ENCODE assay signal across 9 cellular contexts in the genomic region with DNA sequence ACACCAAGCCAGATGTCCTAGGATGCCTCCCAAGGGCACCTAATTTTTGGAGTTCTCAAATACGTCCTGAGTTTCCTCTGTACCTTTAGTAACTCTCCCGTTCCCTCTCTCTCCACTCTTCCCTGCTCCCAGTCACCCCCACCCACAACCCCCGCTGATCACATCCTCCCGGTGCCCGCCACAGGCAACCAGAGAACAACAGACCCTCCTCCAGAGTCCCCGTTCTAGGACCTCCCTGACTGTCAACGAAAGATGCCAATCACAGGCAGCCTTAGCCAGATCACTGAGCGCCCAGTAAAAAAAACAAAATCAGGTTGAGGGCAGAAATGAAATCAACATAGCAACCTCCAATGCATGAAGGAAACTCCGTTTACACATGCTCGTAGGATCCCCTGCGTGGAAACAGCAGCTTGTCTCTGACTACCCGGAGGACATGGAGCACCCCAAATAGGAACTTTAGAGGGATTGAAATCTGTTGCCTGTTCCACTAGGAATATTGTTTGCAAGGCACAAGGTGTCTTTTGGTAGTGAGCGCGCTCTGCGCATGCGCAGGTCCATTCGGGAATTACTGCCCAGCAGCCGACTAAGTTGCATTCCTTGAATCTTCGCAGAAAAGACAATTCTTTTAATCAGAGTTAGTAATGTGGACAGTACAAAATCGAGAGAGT. TPM values are rescaled to one million over a fixed set of nuclear protein-coding genes. Genes with fewer than 3 reads are reported as not detected.
A peak's percentile ranks its signal among the peaks of the same experiment; 100 is the strongest.
DNase-seq lines count a peak whose midpoint lies in the region; ATAC-seq and TF ChIP-seq lines count a peak whose summit lies in the region.
"Had no signal": no experiment of that assay in that cellular context is flagged by ENCODE, and none has a peak within 500 bp of the region (broad histone marks: within the 10 kb centered on the region; RNA-seq: fewer than 3 reads in every experiment).

A gene (plus strand): TSS at position 557 of the 668 bp plus-strand sequence.

- peak within 1 kb of the TSS; percentile 6 for H3K27ac Mint-ChIP-seq in activated T-cell treated with anti-CD3 and anti-CD28 coated beads, Interleukin-2, amount 50 U/mL, for 72 hours
- peak within 1 kb of the TSS; percentile 37 for H3K27ac Mint-ChIP-seq in type B pancreatic cell

- H3K9ac ChIP-seq in mucosa of stomach (ENCODE audit: low read length) = peak within 1 kb of the TSS; percentile 34

- H3K4me3 ChIP-seq in mucosa of stomach (ENCODE audit: low read length) = peak within 1 kb of the TSS; percentile 53

- H3K4me3 Mint-ChIP-seq in activated T-cell treated with anti-CD3 and anti-CD28 coated beads, Interleukin-2, amount 50 U/mL, for 72 hours = peak within 1 kb of the TSS; percentile 70 to 83
- H3K4me3 Mint-ChIP-seq in type B pancreatic cell = peak within 1 kb of the TSS; percentile 86

- ATAC-seq in activated T-cell treated with anti-CD3 and anti-CD28 coated beads, Interleukin-2, amount 50 U/mL, for 72 hours (replicated peaks in 1 of 2) = peak in 1 of 2 donors; percentile 9
- ATAC-seq in HG03039 (IDR thresholded peaks at IDR 0.05; ENCODE audit: unreplicated experiment) (no peak), GM19452 (IDR thresholded peaks at IDR 0.05; ENCODE audit: unreplicated experiment) (no peak)

- DNase-seq in AG08396 (ENCODE audit: low spot score) = peak; percentile 69
- peak; percentile 50 for DNase-seq in HS-5 (ENCODE audit: low read depth)
- DNase-seq in activated T-cell treated with anti-CD3 and anti-CD28 coated beads, Interleukin-2, amount 50 U/mL, for 72 hours = peak in 1 of 2 donors; percentile 26
- peak; percentile 67 for DNase-seq in fibroblast of peridontal ligament (ENCODE audit: extremely low read depth)
- DNase-seq in type B pancreatic cell (ENCODE audit: extremely low spot score, unreplicated experiment) = peak; percentile 75

- no peaks in the 10 kb centered on the region for H3K36me3 ChIP-seq in mucosa of stomach (ENCODE audit: control insufficient read depth, insufficient read depth, low read length)

- peaks cover 19% of the 10 kb centered on the region for H3K27me3 ChIP-seq in mucosa of stomach (ENCODE audit: control insufficient read depth, insufficient read depth, low read length)

- no peak for TF ChIP-seq CTCF in type B pancreatic cell (conservative IDR thresholded peaks at IDR 0.05)

- peaks cover 0 to 2% of the 10 kb centered on the region in 2 donors for H3K36me3 Mint-ChIP-seq in activated T-cell treated with anti-CD3 and anti-CD28 coated beads, Interleukin-2, amount 50 U/mL, for 72 hours (ENCODE audit: insufficient read depth in 2 of 2)
- H3K36me3 Mint-ChIP-seq in type B pancreatic cell = no peaks in the 10 kb centered on the region

- H3K4me1 ChIP-seq in mucosa of stomach (ENCODE audit: control insufficient read depth, insufficient read depth, low read length) = no peaks in the 10 kb centered on the region

- H3K27me3 Mint-ChIP-seq in activated T-cell treated with anti-CD3 and anti-CD28 coated beads, Interleukin-2, amount 50 U/mL, for 72 hours (ENCODE audit: low read depth) = peaks cover 41% of the 10 kb centered on the region
- peaks cover 46% of the 10 kb centered on the region for H3K27me3 Mint-ChIP-seq in type B pancreatic cell

- H3K4me1 Mint-ChIP-seq in activated T-cell treated with anti-CD3 and anti-CD28 coated beads, Interleukin-2, amount 50 U/mL, for 72 hours (ENCODE audit: low read depth) = peaks cover 16% of the 10 kb centered on the region
- H3K4me1 Mint-ChIP-seq in type B pancreatic cell (ENCODE audit: unreplicated experiment) = peaks cover 7% of the 10 kb centered on the region

- H3K9me3 Mint-ChIP-seq in activated T-cell treated with anti-CD3 and anti-CD28 coated beads, Interleukin-2, amount 50 U/mL, for 72 hours = no peaks in the 10 kb centered on the region
- no peaks in the 10 kb centered on the region for H3K9me3 Mint-ChIP-seq in type B pancreatic cell

- H3K9me3 ChIP-seq in mucosa of stomach (ENCODE audit: control insufficient read depth, low read length) = no peaks in the 10 kb centered on the region

RNA-seq across cellular contexts. Expression of the gene that starts here (rescaled TPM):
- not detected for total RNA-seq in activated T-cell treated with anti-CD3 and anti-CD28 coated beads, Interleukin-2, amount 50 U/mL, for 72 hours
- 1.1 and 1.9 TPM in 2 replicates for total RNA-seq in type B pancreatic cell (ENCODE audit: low replicate concordance)
- total RNA-seq: pulmonary artery endothelial cell had no signal
